7 cellular contexts compared by ENCODE assay signal in genomic region chr1:149852263-149852662, GRCh38. TPM values are rescaled to one million over a fixed set of nuclear protein-coding genes. Genes with fewer than 3 reads are reported as not detected.
A peak's percentile ranks its signal among the peaks of the same experiment; 100 is the strongest.
DNase-seq lines count a peak whose midpoint lies in the region; ATAC-seq, FAIRE-seq and TF ChIP-seq lines count a peak whose summit lies in the region.
"Not testable (repeated sequence)": the region's sequence is repeated elsewhere in the genome, so short reads cannot be mapped to it uniquely, and the experiment has no call there.

No MANE protein-coding gene starts in this region.

- H3K9me3 ChIP-seq in T-helper 17 cell (ENCODE audit: control insufficient read depth, low read length, poor library complexity, severe bottlenecking); endothelial cell of umbilical vein (replicated peaks; ENCODE audit: control insufficient read depth, insufficient read depth, low read length): not testable (repeated sequence)

- H3K27me3 Mint-ChIP-seq in T-helper 17 cell, naive B cell: not testable (repeated sequence)

- not testable (repeated sequence) for H3K9me3 Mint-ChIP-seq in naive B cell

- ATAC-seq in GM18517 (IDR thresholded peaks at IDR 0.05; ENCODE audit: unreplicated experiment), result peak; percentile 26
- peak; percentile 24 for ATAC-seq in GM21360 (IDR thresholded peaks at IDR 0.05; ENCODE audit: unreplicated experiment)
- peak; percentile 24 for ATAC-seq in HG02678 (IDR thresholded peaks at IDR 0.05; ENCODE audit: unreplicated experiment)
- peak; percentile 21 for ATAC-seq in HG03175 (IDR thresholded peaks at IDR 0.05; ENCODE audit: unreplicated experiment)
- peak; percentile 47 for ATAC-seq in T-helper 17 cell
- ATAC-seq in naive B cell (ENCODE audit: low read depth in 2 of 2), result peak; percentile 24 to 29

- H2AFZ ChIP-seq in endothelial cell of umbilical vein (ENCODE audit: low read depth, low read length), result not testable (repeated sequence)

- not testable (repeated sequence) for H3K27ac Mint-ChIP-seq in T-helper 17 cell, naive B cell

- not testable (repeated sequence) for H3K4me2 ChIP-seq in endothelial cell of umbilical vein (ENCODE audit: insufficient read depth, low read length)

- H3K9ac ChIP-seq in endothelial cell of umbilical vein (replicated peaks; ENCODE audit: extremely low read depth, insufficient read depth, low read length), result not testable (repeated sequence)

- dilution Hi-C loops in endothelial cell of umbilical vein (cut with MboI; ENCODE audit: extremely low pct_ligation_motif_present, low sequenced_read_pairs), result not testable (repeated sequence)

- not testable (repeated sequence) for H4K20me1 ChIP-seq in endothelial cell of umbilical vein (replicated peaks; ENCODE audit: control insufficient read depth, extremely low read depth, insufficient read depth, low read length)

- H3K4me1 ChIP-seq in endothelial cell of umbilical vein (ENCODE audit: control insufficient read depth, extremely low read depth, insufficient read depth, low read length), result peaks cover 16% of the 10 kb centered on the region

- intact Hi-C loops in endothelial cell of umbilical vein (cut with micrococcal nuclease), result not testable (repeated sequence)

- CTCF ChIA-PET in endothelial cell of umbilical vein (lab: Charles Lee), result not testable (repeated sequence)

- H3K27ac ChIP-seq in endothelial cell of umbilical vein (ENCODE audit: insufficient read depth, low read depth, low read length), result not testable (repeated sequence)

- POLR2A ChIA-PET in endothelial cell of umbilical vein (lab: Charles Lee), result not testable (repeated sequence)

- DNase-seq in T-helper 17 cell; endothelial cell of umbilical vein (ENCODE audit: low read depth, low spot score); naive B cell: not testable (repeated sequence)

- H3K9me1 ChIP-seq in endothelial cell of umbilical vein (replicated peaks; ENCODE audit: control insufficient read depth, extremely low read depth, insufficient read depth, low read length), result not testable (repeated sequence)

- not testable (repeated sequence) for H3K36me3 Mint-ChIP-seq in T-helper 17 cell (ENCODE audit: low read depth); naive B cell

- H3K4me3 Mint-ChIP-seq in T-helper 17 cell, naive B cell: not testable (repeated sequence)

- not testable (repeated sequence) for H3K79me2 ChIP-seq in endothelial cell of umbilical vein (ENCODE audit: control insufficient read depth, insufficient read depth, low read length)

- FAIRE-seq in endothelial cell of umbilical vein (lab: Jason Lieb, UNC), result peak; percentile 92

- not testable (repeated sequence) for H3K4me3 ChIP-seq in endothelial cell of umbilical vein (replicated peaks in 1 of 3; ENCODE audit: insufficient read depth in 1 of 3, low read depth in 1 of 3, low read length in 3 of 3)

- BruUV-seq in endothelial cell of umbilical vein (replicated peaks; lab: Mats Ljungman, UMichigan), result not testable (repeated sequence)

- peaks cover 23% of the 10 kb centered on the region for H3K4me1 Mint-ChIP-seq in T-helper 17 cell
- H3K4me1 Mint-ChIP-seq in naive B cell, result peaks cover 19 to 27% (median 25%) of the 10 kb centered on the region in 3 donors

- not testable (repeated sequence) for H3K27me3 ChIP-seq in endothelial cell of umbilical vein (ENCODE audit: control insufficient read depth in 2 of 2, insufficient read depth in 2 of 2, low read length in 2 of 2)

- not testable (repeated sequence) for TF ChIP-seq CTCF in endothelial cell of umbilical vein (IDR thresholded peaks at IDR 0.05; ENCODE audit: extremely low read depth in 1 of 2, insufficient read depth in 1 of 2, low read depth in 1 of 2, low read length in 2 of 2)

- TF ChIP-seq POLR2A in endothelial cell of umbilical vein (IDR thresholded peaks at IDR 0.05; ENCODE audit: low read depth, low read length), result not testable (repeated sequence)

- not testable (repeated sequence) for H3K36me3 ChIP-seq in endothelial cell of umbilical vein (ENCODE audit: control insufficient read depth in 2 of 2, extremely low read depth in 1 of 2, insufficient read depth in 2 of 2, low read length in 2 of 2)

RNA-seq across cellular contexts. Expression of gene BOLA1, which starts 47.1 kb away (rescaled TPM):
- total RNA-seq in T-helper 17 cell (1 to 10 TPM; 5.3 to 7.2 TPM), endothelial cell of umbilical vein (7.0 and 10.8 TPM in 2 replicates)
- polyA plus RNA-seq in endothelial cell of umbilical vein (12.2 and 16.1 TPM in 2 replicates), naive B cell (ENCODE audit: low read depth in 6 of 6) (10 to 100 TPM; 19.2 to 37.0 (median 28.0) TPM)
- 11.6 and 15.0 TPM in 2 replicates for polyA plus RNA-seq in endothelial cell of umbilical vein (2011; cell fraction: cytosol; rRNA removed)
- 5.8 and 8.2 TPM in 2 replicates for polyA plus RNA-seq in endothelial cell of umbilical vein (2011; cell fraction: nucleus; rRNA removed)
- 7.1 and 8.3 TPM in 2 replicates for polyA plus RNA-seq in endothelial cell of umbilical vein (2012)
- 2.0 and 3.7 TPM in 2 replicates for polyA minus RNA-seq in endothelial cell of umbilical vein
- 5.5 TPM for polyA minus RNA-seq in endothelial cell of umbilical vein (2011; cell fraction: cytosol; rRNA and poly(A)+ RNA removed)
- polyA minus RNA-seq in endothelial cell of umbilical vein (2011; cell fraction: nucleus; rRNA and poly(A)+ RNA removed), result 1.0 and 2.2 TPM in 2 replicates
